In genomic region chr15:99443768-99444446, GRCh38 we compare ENCODE assay signal across 10 cellular contexts.
DNase-seq lines count a peak whose midpoint lies in the region; FAIRE-seq and TF ChIP-seq lines count a peak whose summit lies in the region.
"Had no signal": no experiment of that assay in that cellular context is flagged by ENCODE, and none has a peak within 500 bp of the region (broad histone marks: within the 10 kb centered on the region; RNA-seq: fewer than 3 reads in every experiment).

No MANE protein-coding gene starts in this region.

- intact Hi-C loops in transverse colon (cut with DNase I; ENCODE audit: low total_unique reads), result no loop called here

- H3K9me3 Mint-ChIP-seq in neural progenitor cell, result no peaks in the 10 kb centered on the region

- H3K4me3 Mint-ChIP-seq in neural progenitor cell, result no peak overlapping the region

- no peak overlapping the region for H2AFZ ChIP-seq in neural progenitor cell (replicated peaks)

- H3K9ac ChIP-seq in neural progenitor cell, result no peak overlapping the region

- TF ChIP-seq CTCF in transverse colon (IDR thresholded peaks at IDR 0.05), result no peak
- no peak for TF ChIP-seq CTCF in neural progenitor cell (IDR thresholded peaks at IDR 0.05)

- H3K4me2 ChIP-seq in neural progenitor cell, result no peak overlapping the region

- DNase-seq in activated effector memory CD4-positive, alpha-beta T cell treated with anti-CD3 and anti-CD28 coated beads, Interleukin-2, amount 50 U/mL, for 16 hours, result peak; percentile 52
- no peak for DNase-seq in activated effector memory CD4-positive, alpha-beta T cell treated with Interleukin-2 at 50 U/mL for 16 hours
- DNase-seq in central memory CD4-positive, alpha-beta T cell, result peak; percentile 20
- DNase-seq in mesenteric fat pad (ENCODE audit: low spot score), result peak; percentile 82
- DNase-seq in transverse colon, result no peak
- no peak for DNase-seq in OCI-M1 (lab: John Stamatoyannopoulos, UW)
- no peak for DNase-seq in neural progenitor cell (ENCODE audit: low spot score)
- DNase-seq in RCC 7860 (ENCODE audit: low spot score), result no peak
- DNase-seq: colonic mucosa, NCI-H774 had no signal

- H3K36me3 Mint-ChIP-seq in neural progenitor cell, result no peaks in the 10 kb centered on the region

- H3F3A ChIP-seq in neural progenitor cell (ENCODE audit: low read depth), result no peaks in the 10 kb centered on the region

- in situ Hi-C loops in transverse colon (cut with MboI; ENCODE audit: low pct_ligation_motif_present in 1 of 4, low pct_unique_long_range_greater_than_20kb in 1 of 4, low sequenced_read_pairs in 3 of 4), result no loop called here

- no peak overlapping the region for H3K4me3 ChIP-seq in transverse colon
- H3K4me3 ChIP-seq in neural progenitor cell, result no peak overlapping the region
- H3K4me3 ChIP-seq: colonic mucosa had no signal

- WGBS in transverse colon (ENCODE audit: low coverage in 1 of 2), 2 donors, result 49 to 78% methylated on average over 4 to 13 of the region's 13 CpGs

- no peak overlapping the region for H3K27ac Mint-ChIP-seq in neural progenitor cell

- no peak for FAIRE-seq in RCC 7860 (lab: Jason Lieb, UNC)

- peaks cover 15% of the 10 kb centered on the region for H3K27me3 Mint-ChIP-seq in neural progenitor cell (ENCODE audit: insufficient read depth, low read depth)

- H4K20me1 ChIP-seq in neural progenitor cell (ENCODE audit: low read depth), result no peaks in the 10 kb centered on the region

- H3K4me1 Mint-ChIP-seq in neural progenitor cell, result peaks cover 27% of the 10 kb centered on the region

- TF ChIP-seq POLR2A in transverse colon (IDR thresholded peaks at IDR 0.05), result no peak

- H3K27me3 ChIP-seq in transverse colon (no peaks in the 10 kb centered on the region), neural progenitor cell (no peaks in the 10 kb centered on the region)
- H3K27me3 ChIP-seq: colonic mucosa had no signal

- no peaks in the 10 kb centered on the region for H3K9me3 ChIP-seq in transverse colon
- H3K9me3 ChIP-seq in neural progenitor cell (ENCODE audit: low read depth), result no peaks in the 10 kb centered on the region
- H3K9me3 ChIP-seq: colonic mucosa had no signal

- no peak for TF ChIP-seq EP300 in transverse colon (IDR thresholded peaks at IDR 0.05; ENCODE audit: low read depth)

- no peaks in the 10 kb centered on the region for H3K79me2 ChIP-seq in neural progenitor cell (ENCODE audit: low read depth)

- H3K4me1 ChIP-seq in transverse colon (peaks cover 13 to 29% (median 17%) of the 10 kb centered on the region in 4 donors), neural progenitor cell (peaks cover 4% of the 10 kb centered on the region)

- H3K36me3 ChIP-seq in transverse colon, result no peaks in the 10 kb centered on the region
- H3K36me3 ChIP-seq in neural progenitor cell, result no peaks in the 10 kb centered on the region
- H3K36me3 ChIP-seq: colonic mucosa had no signal

- H3K27ac ChIP-seq in transverse colon, result peak overlapping the region in 3 of 4 donors; percentile 1 to 52 (median 43)
- no peak overlapping the region for H3K27ac ChIP-seq in neural progenitor cell
- H3K27ac ChIP-seq: colonic mucosa had no signal

Comparison
In these comparisons a context has a peak if more than half of its experiments do, and no peak if none do; other contexts are left out.
1. DNase-seq: peak in activated effector memory CD4-positive, alpha-beta T cell treated with anti-CD3 and anti-CD28 coated beads, Interleukin-2, amount 50 U/mL, for 16 hours (single experiment), central memory CD4-positive, alpha-beta T cell (single experiment) and mesenteric fat pad (single experiment); none in activated effector memory CD4-positive, alpha-beta T cell treated with Interleukin-2 at 50 U/mL for 16 hours (single experiment), transverse colon (single experiment), OCI-M1 (single experiment), neural progenitor cell (single experiment) and RCC 7860 (single experiment).